In genomic region chr11:82229346-82229745, GRCh38 we compare ENCODE assay signal across 9 cellular contexts.
DNase-seq lines count a peak whose midpoint lies in the region; ATAC-seq and TF ChIP-seq lines count a peak whose summit lies in the region.
"Had no signal": no experiment of that assay in that cellular context is flagged by ENCODE, and none has a peak within 500 bp of the region (broad histone marks: within the 10 kb centered on the region; RNA-seq: fewer than 3 reads in every experiment).

No MANE protein-coding gene starts in this region.

- H3K27me3 ChIP-seq in adrenal gland = peaks cover 7% of the 10 kb centered on the region
- H3K27me3 ChIP-seq in gastrocnemius medialis = no peaks in the 10 kb centered on the region

- TF ChIP-seq POLR2A in adrenal gland (IDR thresholded peaks at IDR 0.05) = no peak
- no peak for TF ChIP-seq POLR2A in gastrocnemius medialis (IDR thresholded peaks at IDR 0.05)

- TF ChIP-seq CTCF in LNCaP clone FGC (IDR thresholded peaks at IDR 0.05; ENCODE audit: control insufficient read depth, extremely low read depth, insufficient read depth) = peak; percentile 61
- TF ChIP-seq CTCF in adrenal gland (IDR thresholded peaks at IDR 0.05) = peak; percentile 14 to 59 (median 40)
- TF ChIP-seq CTCF in neural crest cell (conservative IDR thresholded peaks at IDR 0.05) = peak; percentile 78
- TF ChIP-seq CTCF in gastrocnemius medialis (IDR thresholded peaks at IDR 0.05 in 4 of 5, conservative IDR thresholded peaks at IDR 0.05 in 1 of 5) = no peak

- no peak for DNase-seq in stimulated activated naive CD8-positive, alpha-beta T cell treated with anti-CD3 and anti-CD28 coated beads, Interleukin-15, Interleukin-2, amounts not matched to agents 100 U/mL and 50 U/mL, for 24 hours
- DNase-seq in stimulated activated naive CD8-positive, alpha-beta T cell treated with anti-CD3 and anti-CD28 coated beads, Interleukin-15, amount 100 ng/mL, for 72 hours = no peak
- DNase-seq in LNCaP clone FGC (ENCODE audit: low read depth) = no peak
- DNase-seq in adrenal gland = peak in 1 of 7 donors; percentile 4
- no peak for DNase-seq in neural crest cell (ENCODE audit: low read depth, low spot score)
- DNase-seq in GF-D8 (lab: John Stamatoyannopoulos, UW) = no peak
- no peak for DNase-seq in gastrocnemius medialis
- DNase-seq in Right ventricle myocardium inferior (ENCODE audit: missing footprints) = no peak

- intact Hi-C loops in adrenal gland (cut with DNase I) (loop anchor here in 1 of 2 donors (5.0 kb wide), 1 partner anchor 587 kb away; no protein-coding TSS in a partner anchor), gastrocnemius medialis (cut with DNase I; ENCODE audit: low total_unique reads) (no loop called here), Right ventricle myocardium inferior (cut with DNase I) (no loop called here)

- no peaks in the 10 kb centered on the region for H3K4me1 Mint-ChIP-seq in stimulated activated naive CD8-positive, alpha-beta T cell treated with anti-CD3 and anti-CD28 coated beads, Interleukin-15, amount 100 ng/mL, for 72 hours
- H3K4me1 Mint-ChIP-seq in neural crest cell = no peaks in the 10 kb centered on the region

- peak; percentile 36 for ATAC-seq in stimulated activated naive CD8-positive, alpha-beta T cell treated with anti-CD3 and anti-CD28 coated beads, Interleukin-15, Interleukin-2, amounts not matched to agents 100 U/mL and 50 U/mL, for 24 hours
- ATAC-seq in stimulated activated naive CD8-positive, alpha-beta T cell treated with anti-CD3 and anti-CD28 coated beads, Interleukin-15, amount 100 ng/mL, for 72 hours = no peak
- ATAC-seq in gastrocnemius medialis (no peak), Right ventricle myocardium inferior (no peak)

- no peak overlapping the region for H3K4me3 ChIP-seq in LNCaP clone FGC (ENCODE audit: low read depth, low read length)
- no peak overlapping the region for H3K4me3 ChIP-seq in adrenal gland
- H3K4me3 ChIP-seq in gastrocnemius medialis = no peak overlapping the region
- H3K4me3 ChIP-seq: skin epidermis had no signal

- no peak overlapping the region for H3K27ac Mint-ChIP-seq in stimulated activated naive CD8-positive, alpha-beta T cell treated with anti-CD3 and anti-CD28 coated beads, Interleukin-15, amount 100 ng/mL, for 72 hours
- no peak overlapping the region for H3K27ac Mint-ChIP-seq in neural crest cell (ENCODE audit: unreplicated experiment)

- no peaks in the 10 kb centered on the region for H3K36me3 ChIP-seq in adrenal gland (replicated peaks in 1 of 2)
- no peaks in the 10 kb centered on the region for H3K36me3 ChIP-seq in gastrocnemius medialis

- no peak overlapping the region for H3K4me3 Mint-ChIP-seq in stimulated activated naive CD8-positive, alpha-beta T cell treated with anti-CD3 and anti-CD28 coated beads, Interleukin-15, amount 100 ng/mL, for 72 hours
- H3K4me3 Mint-ChIP-seq in neural crest cell = no peak overlapping the region

- in situ Hi-C loops in gastrocnemius medialis (cut with MboI; ENCODE audit: low sequenced_read_pairs in 4 of 4) = no loop called here

- no peak overlapping the region for H3K27ac ChIP-seq in adrenal gland
- H3K27ac ChIP-seq in gastrocnemius medialis = no peak overlapping the region
- H3K27ac ChIP-seq: skin epidermis had no signal

- H3K9me3 ChIP-seq in adrenal gland (replicated peaks in 1 of 3) (no peaks in the 10 kb centered on the region), gastrocnemius medialis (no peaks in the 10 kb centered on the region)

- H3K9me3 Mint-ChIP-seq in stimulated activated naive CD8-positive, alpha-beta T cell treated with anti-CD3 and anti-CD28 coated beads, Interleukin-15, amount 100 ng/mL, for 72 hours = no peaks in the 10 kb centered on the region
- H3K9me3 Mint-ChIP-seq in neural crest cell = peaks cover under 1% of the 10 kb centered on the region

- H3K4me1 ChIP-seq in adrenal gland (replicated peaks in 1 of 2) (no peaks in the 10 kb centered on the region), gastrocnemius medialis (no peaks in the 10 kb centered on the region)

- no peaks in the 10 kb centered on the region for H3K27me3 Mint-ChIP-seq in stimulated activated naive CD8-positive, alpha-beta T cell treated with anti-CD3 and anti-CD28 coated beads, Interleukin-15, amount 100 ng/mL, for 72 hours
- peaks cover 17% of the 10 kb centered on the region for H3K27me3 Mint-ChIP-seq in neural crest cell (ENCODE audit: low read depth)

- no peaks in the 10 kb centered on the region for H3K36me3 Mint-ChIP-seq in neural crest cell (ENCODE audit: low read depth)

Comparison
In these comparisons a context has a peak if more than half of its experiments do, and no peak if none do; other contexts are left out.
1. CTCF ChIP-seq: peak in LNCaP clone FGC (single experiment), adrenal gland (6 of 6) and neural crest cell (single experiment); none in gastrocnemius medialis (0 of 5).